Comparison of ENCODE assay signal across 1 cellular context in the genomic region with DNA sequence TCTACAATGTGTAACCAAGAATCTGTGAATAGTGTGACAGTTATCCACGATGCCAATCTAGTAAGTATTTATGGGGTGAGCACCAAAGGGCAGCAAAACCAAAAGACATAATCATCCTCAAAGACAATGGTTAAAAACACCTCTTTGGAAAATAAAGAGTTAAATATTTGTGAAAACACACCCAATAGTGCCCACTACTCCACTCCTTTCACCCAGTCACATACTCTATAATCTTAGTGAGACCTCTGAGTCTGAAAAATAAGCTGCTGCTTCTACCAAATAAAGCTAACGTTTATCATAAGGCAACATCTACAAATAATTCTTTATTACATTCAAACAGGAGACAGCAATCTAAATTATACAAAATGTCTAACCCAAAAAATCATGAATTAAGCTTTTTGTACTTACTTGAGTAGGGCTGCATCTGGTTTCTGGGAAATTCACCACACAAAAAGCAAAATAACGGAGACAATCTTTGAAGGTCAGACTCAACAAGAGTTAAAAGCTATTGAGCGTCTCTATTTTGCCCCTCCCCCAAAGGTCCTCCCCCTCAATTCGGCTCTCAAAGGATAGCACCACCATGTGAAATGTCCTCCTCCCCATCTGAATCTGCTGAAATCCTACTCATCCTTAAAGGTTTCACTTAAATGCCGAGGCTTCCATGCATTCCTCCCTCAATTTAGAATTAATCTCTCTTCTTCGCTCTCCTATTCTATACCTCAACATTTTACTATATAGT.
TF ChIP-seq lines count a peak whose summit lies in the region.

No MANE protein-coding gene starts in this region.

TF ChIP-seq in endothelial cell of umbilical vein, 7 proteins besides CTCF, POLR2A, EP300 and RAD21 (continued from another document):
- TF ChIP-seq JUN (IDR thresholded peaks at IDR 0.05; ENCODE audit: borderline replicate concordance, insufficient read depth, insufficient read length, low read depth) (no peak), EZH2 (IDR thresholded peaks at IDR 0.05; ENCODE audit: borderline replicate concordance, low read depth, low read length, severe bottlenecking) (no peak), POLR2AphosphoS5 (IDR thresholded peaks at IDR 0.05; ENCODE audit: insufficient read depth, low read depth, low read length) (no peak)
